Comparison of ENCODE assay signal across 1 cellular context in genomic region chr2:97749611-97750010, GRCh38.
TF ChIP-seq lines count a peak whose summit lies in the region.

No MANE protein-coding gene starts in this region.

TF ChIP-seq in WTC11, 78 proteins besides CTCF, POLR2A, EP300 and RAD21 (continued from another document):
- TF ChIP-seq ARID4B (CRISPR knock-in tag; IDR thresholded peaks at IDR 0.05; ENCODE audit: borderline replicate concordance) (no peak), ZNF512 (CRISPR knock-in tag; IDR thresholded peaks at IDR 0.05; ENCODE audit: borderline replicate concordance) (no peak), AFF4 (CRISPR knock-in tag; IDR thresholded peaks at IDR 0.05; ENCODE audit: borderline replicate concordance) (no peak), ZBTB43 (CRISPR knock-in tag; IDR thresholded peaks at IDR 0.05) (no peak), ZNF138 (CRISPR knock-in tag; conservative IDR thresholded peaks at IDR 0.05) (no peak), NR1H2 (CRISPR knock-in tag; IDR thresholded peaks at IDR 0.05) (no peak)
